10 cellular contexts compared by ENCODE assay signal in genomic region chr11:975824-976223, GRCh38. TPM values are rescaled to one million over a fixed set of nuclear protein-coding genes. Genes with fewer than 3 reads are reported as not detected.
DNase-seq lines count a peak whose midpoint lies in the region; ATAC-seq and TF ChIP-seq lines count a peak whose summit lies in the region.
"Had no signal": no experiment of that assay in that cellular context is flagged by ENCODE, and none has a peak within 500 bp of the region (broad histone marks: within the 10 kb centered on the region; RNA-seq: fewer than 3 reads in every experiment).

No MANE protein-coding gene starts in this region.

- ATAC-seq in GM18909 (IDR thresholded peaks at IDR 0.05; ENCODE audit: poor library complexity, unreplicated experiment) (no peak), GM19035 (IDR thresholded peaks at IDR 0.05; ENCODE audit: unreplicated experiment) (no peak)

- peak; percentile 39 for TF ChIP-seq CTCF in fibroblast of the aortic adventitia (IDR thresholded peaks at IDR 0.05; ENCODE audit: insufficient read depth, low read length)

- no peak overlapping the region for H3K27ac Mint-ChIP-seq in activated naive CD4-positive, alpha-beta T cell treated with anti-CD3 and anti-CD28 coated beads for 36 hours

- H3K4me3 ChIP-seq in fibroblast of the aortic adventitia (ENCODE audit: low read depth, low read length) = no peak overlapping the region
- H3K4me3 ChIP-seq: ovary had no signal

- no peaks in the 10 kb centered on the region for H3K27me3 Mint-ChIP-seq in activated naive CD4-positive, alpha-beta T cell treated with anti-CD3 and anti-CD28 coated beads for 36 hours (ENCODE audit: low read depth)

- no peaks in the 10 kb centered on the region for H3K9me3 Mint-ChIP-seq in activated naive CD4-positive, alpha-beta T cell treated with anti-CD3 and anti-CD28 coated beads for 36 hours

- peaks cover 8% of the 10 kb centered on the region for H3K36me3 Mint-ChIP-seq in activated naive CD4-positive, alpha-beta T cell treated with anti-CD3 and anti-CD28 coated beads for 36 hours (ENCODE audit: low read depth)

- H3K4me1 Mint-ChIP-seq in activated naive CD4-positive, alpha-beta T cell treated with anti-CD3 and anti-CD28 coated beads for 36 hours (ENCODE audit: low read depth) = peaks cover 6% of the 10 kb centered on the region

- CTCF ChIA-PET in activated naive CD4-positive, alpha-beta T cell treated with anti-CD3 and anti-CD28 coated beads for 36 hours (lab: Charles Lee) = interaction anchor here (0.7 kb wide), 1 partner anchor 42 kb away, joined by 3 read pairs; no protein-coding TSS in a partner anchor

- peak; percentile 16 for DNase-seq in activated naive CD4-positive, alpha-beta T cell treated with anti-CD3 and anti-CD28 coated beads for 36 hours
- DNase-seq in activated naive CD4-positive, alpha-beta T cell (lab: John Stamatoyannopoulos, UW) = no peak
- DNase-seq in RKO (ENCODE audit: low spot score) (peak; percentile 23), fibroblast of the aortic adventitia (ENCODE audit: low read depth) (peak; percentile 41), SIG-M5 (lab: John Stamatoyannopoulos, UW) (no peak)
- DNase-seq: NCI-H1048 had no signal

- peak overlapping the region; percentile 45 for H3K27ac ChIP-seq in temporal lobe (ENCODE audit: low read depth, low read length)
- H3K27ac ChIP-seq: ovary had no signal

- intact Hi-C loops in activated naive CD4-positive, alpha-beta T cell treated with anti-CD3 and anti-CD28 coated beads for 36 hours (cut with micrococcal nuclease) = no loop called here

- no peak overlapping the region for H3K4me3 Mint-ChIP-seq in activated naive CD4-positive, alpha-beta T cell treated with anti-CD3 and anti-CD28 coated beads for 36 hours

RNA-seq across cellular contexts. Expression of gene AP2A2, which starts 50.2 kb away (rescaled TPM):
- 10 to 100 TPM; 34.6 to 36.6 TPM for total RNA-seq in activated naive CD4-positive, alpha-beta T cell treated with anti-CD3 and anti-CD28 coated beads for 36 hours
- total RNA-seq in fibroblast of the aortic adventitia (ENCODE audit: low replicate concordance) (65.4 and 72.9 TPM in 2 replicates), temporal lobe (39.8 TPM)

Comparison
In these comparisons a context has a peak if more than half of its experiments do, and no peak if none do; other contexts are left out.
1. DNase-seq: peak in activated naive CD4-positive, alpha-beta T cell treated with anti-CD3 and anti-CD28 coated beads for 36 hours (single experiment), RKO (single experiment) and fibroblast of the aortic adventitia (single experiment); none in activated naive CD4-positive, alpha-beta T cell (0 of 4) and SIG-M5 (single experiment).